In the genomic region with DNA sequence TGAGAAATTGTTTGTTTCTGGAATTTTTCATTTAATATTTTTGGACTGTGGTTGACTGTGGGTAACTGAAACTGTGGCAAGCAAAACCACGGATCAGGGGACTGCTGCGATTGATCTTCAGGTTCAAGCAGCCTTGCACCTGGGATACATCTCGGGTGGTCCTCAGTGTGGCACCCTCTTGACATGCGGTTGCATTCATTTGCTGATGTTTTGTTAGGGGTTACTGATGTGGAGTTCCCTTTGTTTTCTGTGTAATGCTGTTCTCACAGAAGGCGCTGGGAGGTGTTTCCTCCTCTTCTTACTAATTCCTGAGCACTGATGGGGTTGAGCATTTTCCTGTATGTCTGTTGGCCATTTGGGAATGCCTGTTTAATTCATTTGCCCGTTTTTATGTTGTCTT, we compare ENCODE assay signal across 15 cellular contexts.
A peak's percentile ranks its signal among the peaks of the same experiment; 100 is the strongest.
DNase-seq lines count a peak whose midpoint lies in the region; ATAC-seq, FAIRE-seq and TF ChIP-seq lines count a peak whose summit lies in the region.
"Had no signal": no experiment of that assay in that cellular context is flagged by ENCODE, and none has a peak within 500 bp of the region (broad histone marks: within the 10 kb centered on the region; RNA-seq: fewer than 3 reads in every experiment).

No MANE protein-coding gene starts in this region.

- no peaks in the 10 kb centered on the region for H3K36me3 ChIP-seq in MM.1S (replicated peaks; ENCODE audit: insufficient read depth, low read length)

- H3F3A ChIP-seq in MM.1S (ENCODE audit: insufficient read depth, low read length) = peaks cover 39% of the 10 kb centered on the region

- DNase-seq in ELF-1 (ENCODE audit: low read depth, low spot score) (peak; percentile 56), MM.1S (peak; percentile 24), dermis blood vessel endothelial cell (peak; percentile 66), RCC 7860 (ENCODE audit: low spot score) (no peak)
- DNase-seq in naive thymus-derived CD8-positive, alpha-beta T cell = no peak
- DNase-seq in activated CD4-positive, CD25-positive, alpha-beta regulatory T cell (lab: John Stamatoyannopoulos, UW) = no peak
- DNase-seq: activated CD8-positive, alpha-beta memory T cell treated with anti-CD3 and anti-CD28 coated beads for 24 hours; activated gamma-delta T cell treated with Interleukin-2 at 50 U/mL for 16 hours; NCI-H2081; stimulated activated CD4-positive, alpha-beta T cell treated with anti-CD3 and anti-CD28 coated beads, Interleukin-12 subunit alpha, Interleukin-12 subunit beta, amount 100 ng/mL, for 4 hours; substantia nigra had no signal

- no peaks in the 10 kb centered on the region for H3K27me3 ChIP-seq in MM.1S (replicated peaks; ENCODE audit: insufficient read depth, low read length)

- peaks cover 18 to 64% (median 47%) of the 10 kb centered on the region in 4 donors for H3K4me1 Mint-ChIP-seq in naive thymus-derived CD8-positive, alpha-beta T cell

- H3K79me2 ChIP-seq in MM.1S (ENCODE audit: low read length) = peaks cover 71% of the 10 kb centered on the region

- no peak for FAIRE-seq in RCC 7860 (lab: Jason Lieb, UNC)

- H3K27me3 Mint-ChIP-seq in naive thymus-derived CD8-positive, alpha-beta T cell = no peaks in the 10 kb centered on the region
- H3K27me3 Mint-ChIP-seq: dendritic cell treated with granulocyte-macrophage colony-stimulating factor and Interleukin-4, amounts not matched to agents 40 ng/mL and 50 ng/mL, for 4 days had no signal

- no peak for TF ChIP-seq CTCF in MM.1S (IDR thresholded peaks at IDR 0.05; ENCODE audit: low read length)

- H3K9ac ChIP-seq in MM.1S (ENCODE audit: low read length) = peak overlapping the region; percentile 16; the same call in 1 of the 2 replicates
- H3K9ac ChIP-seq: parathyroid adenoma had no signal

- H3K4me3 Mint-ChIP-seq in naive thymus-derived CD8-positive, alpha-beta T cell = peak overlapping the region in 6 of 10 donors; percentile 18 to 59 (median 31)
- H3K4me3 Mint-ChIP-seq: dendritic cell treated with granulocyte-macrophage colony-stimulating factor and Interleukin-4, amounts not matched to agents 40 ng/mL and 50 ng/mL, for 4 days had no signal

- peak overlapping the region in 7 of 10 donors; percentile 24 to 86 (median 39) for H3K27ac Mint-ChIP-seq in naive thymus-derived CD8-positive, alpha-beta T cell
- H3K27ac Mint-ChIP-seq: dendritic cell treated with granulocyte-macrophage colony-stimulating factor and Interleukin-4, amounts not matched to agents 40 ng/mL and 50 ng/mL, for 4 days had no signal

- no peak overlapping the region for H3K4me3 ChIP-seq in MM.1S (ENCODE audit: low read length)

- POLR2A ChIA-PET in naive thymus-derived CD8-positive, alpha-beta T cell (lab: Charles Lee) = no interaction called here

- H2AFZ ChIP-seq in MM.1S (ENCODE audit: low read length) = no peak overlapping the region
- H2AFZ ChIP-seq: parathyroid adenoma had no signal

- no peak for ATAC-seq in naive thymus-derived CD8-positive, alpha-beta T cell
- ATAC-seq in HG03196 (IDR thresholded peaks at IDR 0.05; ENCODE audit: unreplicated experiment) (no peak), GM21723 (IDR thresholded peaks at IDR 0.05; ENCODE audit: unreplicated experiment) (no peak)

- H3K9me3 ChIP-seq in MM.1S (replicated peaks; ENCODE audit: insufficient read depth, low read length) = no peaks in the 10 kb centered on the region

- peaks cover 0 to 35% (median 0%) of the 10 kb centered on the region in 3 donors for H3K36me3 Mint-ChIP-seq in naive thymus-derived CD8-positive, alpha-beta T cell

- H3K4me2 ChIP-seq in MM.1S (ENCODE audit: low read depth, low read length) = peak overlapping the region; percentile 13; the same call in 1 of the 2 replicates

- peaks cover 47% of the 10 kb centered on the region for H3K4me1 ChIP-seq in MM.1S (ENCODE audit: low read length)
- H3K4me1 ChIP-seq: parathyroid adenoma had no signal

- peak overlapping the region; percentile 86 for H3K27ac ChIP-seq in MM.1S (ENCODE audit: low read length)
- H3K27ac ChIP-seq: parathyroid adenoma had no signal

- H4K20me1 ChIP-seq in MM.1S (ENCODE audit: insufficient read depth, low read length) = no peaks in the 10 kb centered on the region

- no peaks in the 10 kb centered on the region for H3K9me3 Mint-ChIP-seq in naive thymus-derived CD8-positive, alpha-beta T cell
- H3K9me3 Mint-ChIP-seq: dendritic cell treated with granulocyte-macrophage colony-stimulating factor and Interleukin-4, amounts not matched to agents 40 ng/mL and 50 ng/mL, for 4 days had no signal

- H3K9me2 ChIP-seq in MM.1S (replicated peaks; ENCODE audit: insufficient read depth, low read length) = no peaks in the 10 kb centered on the region

Comparison
In these comparisons a context has a peak if more than half of its experiments do, and no peak if none do; other contexts are left out.
1. DNase-seq: peak in ELF-1 (single experiment), MM.1S (single experiment) and dermis blood vessel endothelial cell (single experiment); none in naive thymus-derived CD8-positive, alpha-beta T cell (0 of 10), activated CD4-positive, CD25-positive, alpha-beta regulatory T cell (0 of 4) and RCC 7860 (single experiment).